ENCODE assay signal across 17 cellular contexts in genomic region chr4:14115106-14115505, GRCh38.
"Had no signal": no experiment of that assay in that cellular context is flagged by ENCODE, and none has a peak within 500 bp of the region (broad histone marks: within the 10 kb centered on the region; RNA-seq: fewer than 3 reads in every experiment).

No MANE protein-coding gene starts in this region.

- DNase-seq: activated CD4-positive, alpha-beta T cell treated with anti-CD3 and anti-CD28 coated beads for 1 hour; activated CD8-positive, alpha-beta memory T cell treated with anti-CD3 and anti-CD28 coated beads for 24 hours; activated CD8-positive, alpha-beta memory T cell treated with anti-CD3 and anti-CD28 coated beads, Interleukin-2, amount 50 U/mL, for 48 hours; activated effector memory CD4-positive, alpha-beta T cell treated with Interleukin-2 at 50 U/mL for 16 hours; activated naive CD4-positive, alpha-beta T cell treated with anti-CD3 and anti-CD28 coated beads, Interleukin-2, amount 50 U/mL, for 16 hours; activated T-cell treated with anti-CD3 and anti-CD28 coated beads, Interleukin-2, amount 50 U/mL, for 48 hours; erythroblast; head of caudate nucleus; left cardiac atrium; mesendoderm; natural killer cell; retina had no signal

- H3K27me3 ChIP-seq: breast epithelium, tibial nerve had no signal

- H3K4me1 ChIP-seq: breast epithelium, tibial nerve had no signal

- H3K9me3 ChIP-seq: breast epithelium, tibial nerve had no signal

- H3K4me3 Mint-ChIP-seq: natural killer cell; stimulated activated naive CD8-positive, alpha-beta T cell treated with anti-CD3 and anti-CD28 coated beads, Interleukin-15, Interleukin-2, amounts not matched to agents 100 ng/mL and 50 ng/mL, for 24 hours; T-helper 1 cell treated with Interleukin-12 subunit alpha and Interleukin-12 subunit beta and Interleukin-4 antibody, amounts not matched to agents 30 μg/mL and 1 μg/mL, for 36 hours had no signal

- H3K27ac Mint-ChIP-seq: natural killer cell; stimulated activated naive CD8-positive, alpha-beta T cell treated with anti-CD3 and anti-CD28 coated beads, Interleukin-15, Interleukin-2, amounts not matched to agents 100 ng/mL and 50 ng/mL, for 24 hours; T-helper 1 cell treated with Interleukin-12 subunit alpha and Interleukin-12 subunit beta and Interleukin-4 antibody, amounts not matched to agents 30 μg/mL and 1 μg/mL, for 36 hours had no signal

- H3K9me3 Mint-ChIP-seq: stimulated activated naive CD8-positive, alpha-beta T cell treated with anti-CD3 and anti-CD28 coated beads, Interleukin-15, Interleukin-2, amounts not matched to agents 100 ng/mL and 50 ng/mL, for 24 hours had no signal

- ATAC-seq: left cardiac atrium, natural killer cell had no signal

- H3K27ac ChIP-seq: breast epithelium, coronary artery, tibial nerve had no signal

- H3K4me3 ChIP-seq: breast epithelium, coronary artery, tibial nerve had no signal

- H3K36me3 ChIP-seq: breast epithelium, tibial nerve had no signal

- H3K36me3 Mint-ChIP-seq: natural killer cell had no signal
